In the genomic region with DNA sequence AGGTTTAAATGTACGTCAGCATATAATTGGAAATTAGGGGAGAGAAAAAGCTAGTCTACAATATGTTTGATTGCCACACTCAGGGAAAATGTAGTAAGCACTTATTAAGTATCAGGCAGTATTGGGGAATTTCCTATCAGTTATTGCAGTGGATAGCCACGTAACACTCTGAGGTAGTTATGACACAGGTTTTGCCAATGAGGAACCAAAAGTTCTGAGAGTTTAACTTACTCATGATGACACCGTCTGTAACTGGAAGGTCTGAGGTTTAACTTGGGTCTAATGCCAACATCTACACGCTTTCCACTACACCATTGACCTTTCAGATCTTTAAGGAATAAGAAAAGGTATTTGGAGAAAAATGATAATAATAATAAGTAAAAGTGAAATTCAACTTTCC, we compare ENCODE assay signal across 12 cellular contexts.
DNase-seq lines count a peak whose midpoint lies in the region; ATAC-seq and TF ChIP-seq lines count a peak whose summit lies in the region.
"Had no signal": no experiment of that assay in that cellular context is flagged by ENCODE, and none has a peak within 500 bp of the region (broad histone marks: within the 10 kb centered on the region; RNA-seq: fewer than 3 reads in every experiment).

No MANE protein-coding gene starts in this region.

- H3K4me3 ChIP-seq in GM06990 (replicated peaks; ENCODE audit: low read depth, low read length), result no peak overlapping the region
- no peak overlapping the region for H3K4me3 ChIP-seq in A673 (ENCODE audit: low read depth, low read length, poor library complexity, severe bottlenecking)
- H3K4me3 ChIP-seq: suprapubic skin had no signal

- H3K4me1 ChIP-seq in A673 (ENCODE audit: insufficient read depth, low read length, poor library complexity, severe bottlenecking), result no peaks in the 10 kb centered on the region
- H3K4me1 ChIP-seq: suprapubic skin had no signal

- peak overlapping the region; percentile 41 for H3K27ac Mint-ChIP-seq in activated B cell treated with CpG ODN at 0.5 μM for 24 hours
- no peak overlapping the region for H3K27ac Mint-ChIP-seq in activated CD4-positive, alpha-beta memory T cell treated with anti-CD3 and anti-CD28 coated beads, Interleukin-2, amount 10 ng/mL, durations not matched to agents 7 days and 5 days
- H3K27ac Mint-ChIP-seq in WTC11, result no peak overlapping the region
- H3K27ac Mint-ChIP-seq: CD4-positive, CD25-positive, alpha-beta regulatory T cell had no signal

- H3K27me3 ChIP-seq in GM06990 (replicated peaks; ENCODE audit: control insufficient read depth, insufficient read depth, low read length), result no peaks in the 10 kb centered on the region
- no peaks in the 10 kb centered on the region for H3K27me3 ChIP-seq in A673 (replicated peaks; ENCODE audit: insufficient read depth, low read depth, low read length, poor library complexity)
- H3K27me3 ChIP-seq: suprapubic skin had no signal

- peaks cover 16% of the 10 kb centered on the region for H3K9me3 Mint-ChIP-seq in activated B cell treated with CpG ODN at 0.5 μM for 24 hours
- peaks cover 10% of the 10 kb centered on the region for H3K9me3 Mint-ChIP-seq in activated CD4-positive, alpha-beta memory T cell treated with anti-CD3 and anti-CD28 coated beads, Interleukin-2, amount 10 ng/mL, durations not matched to agents 7 days and 5 days
- peaks cover 59% of the 10 kb centered on the region for H3K9me3 Mint-ChIP-seq in WTC11

- H3K27ac ChIP-seq in A673 (ENCODE audit: low read depth, low read length, poor library complexity, severe bottlenecking), result no peak overlapping the region
- H3K27ac ChIP-seq: KMS-11, suprapubic skin had no signal

- H3K27me3 Mint-ChIP-seq in activated B cell treated with CpG ODN at 0.5 μM for 24 hours, result no peaks in the 10 kb centered on the region
- no peaks in the 10 kb centered on the region for H3K27me3 Mint-ChIP-seq in activated CD4-positive, alpha-beta memory T cell treated with anti-CD3 and anti-CD28 coated beads, Interleukin-2, amount 10 ng/mL, durations not matched to agents 7 days and 5 days
- no peaks in the 10 kb centered on the region for H3K27me3 Mint-ChIP-seq in WTC11 (ENCODE audit: low read depth)
- H3K27me3 Mint-ChIP-seq: CD4-positive, CD25-positive, alpha-beta regulatory T cell had no signal

- DNase-seq in GM06990 (ENCODE audit: extremely low read depth, insufficient read length) (peak; percentile 32), activated B cell treated with CpG ODN at 0.5 μM for 24 hours (no peak), A673 (ENCODE audit: low spot score) (no peak), WTC11 (ENCODE audit: low spot score) (no peak), SK-N-DZ (ENCODE audit: low spot score) (no peak)
- DNase-seq in activated CD4-positive, alpha-beta memory T cell treated with anti-CD3 and anti-CD28 coated beads, Interleukin-2, amount 10 ng/mL, durations not matched to agents 7 days and 5 days, result no peak
- DNase-seq: CD4-positive, CD25-positive, alpha-beta regulatory T cell; NCI-H748 treated with DMSO at 0.1 percent for 48 hours had no signal

- H3K4me3 Mint-ChIP-seq in activated B cell treated with CpG ODN at 0.5 μM for 24 hours (no peak overlapping the region), WTC11 (no peak overlapping the region)
- H3K4me3 Mint-ChIP-seq in activated CD4-positive, alpha-beta memory T cell treated with anti-CD3 and anti-CD28 coated beads, Interleukin-2, amount 10 ng/mL, durations not matched to agents 7 days and 5 days, result no peak overlapping the region
- H3K4me3 Mint-ChIP-seq: CD4-positive, CD25-positive, alpha-beta regulatory T cell had no signal

- H3K36me3 Mint-ChIP-seq in activated B cell treated with CpG ODN at 0.5 μM for 24 hours (ENCODE audit: low read depth) (peaks cover 8% of the 10 kb centered on the region), WTC11 (peaks cover 33% of the 10 kb centered on the region)
- peaks cover 3% of the 10 kb centered on the region for H3K36me3 Mint-ChIP-seq in activated CD4-positive, alpha-beta memory T cell treated with anti-CD3 and anti-CD28 coated beads, Interleukin-2, amount 10 ng/mL, durations not matched to agents 7 days and 5 days (ENCODE audit: low read depth)

- intact Hi-C loops in activated B cell treated with CpG ODN at 0.5 μM for 24 hours (cut with micrococcal nuclease) (loop anchor here (2.0 kb wide), 1 partner anchor 13 kb away; no protein-coding TSS in a partner anchor), A673 (cut with micrococcal nuclease; ENCODE audit: unreplicated experiment) (no loop called here)

- peaks cover 2% of the 10 kb centered on the region for H3K9me3 ChIP-seq in A673 (ENCODE audit: low read depth, low read length, poor library complexity, severe bottlenecking)

- H3K4me1 Mint-ChIP-seq in activated B cell treated with CpG ODN at 0.5 μM for 24 hours, result peaks cover 7% of the 10 kb centered on the region
- no peaks in the 10 kb centered on the region for H3K4me1 Mint-ChIP-seq in activated CD4-positive, alpha-beta memory T cell treated with anti-CD3 and anti-CD28 coated beads, Interleukin-2, amount 10 ng/mL, durations not matched to agents 7 days and 5 days
- no peaks in the 10 kb centered on the region for H3K4me1 Mint-ChIP-seq in WTC11
- H3K4me1 Mint-ChIP-seq: CD4-positive, CD25-positive, alpha-beta regulatory T cell had no signal

- ATAC-seq in GM19372 (IDR thresholded peaks at IDR 0.05; ENCODE audit: low read depth, unreplicated experiment), result peak; percentile 97
- peak; percentile 75 for ATAC-seq in HG03060 (IDR thresholded peaks at IDR 0.05; ENCODE audit: low read depth, unreplicated experiment)
- ATAC-seq in activated B cell treated with CpG ODN at 0.5 μM for 24 hours (ENCODE audit: low read depth), result peak; percentile 92
- ATAC-seq in WTC11, result no peak

- no TSS peak for BruUV-seq in A673 (replicated peaks; lab: Mats Ljungman, UMichigan)

- POLR2A ChIA-PET in activated B cell treated with CpG ODN at 0.5 μM for 24 hours (lab: Charles Lee) (no interaction called here), A673 (lab: Charles Lee; ENCODE audit: low non-redundant PET) (no interaction called here), WTC11 (lab: Charles Lee) (no interaction called here)
- POLR2A ChIA-PET in activated CD4-positive, alpha-beta memory T cell treated with anti-CD3 and anti-CD28 coated beads, Interleukin-2, amount 10 ng/mL, durations not matched to agents 7 days and 5 days (lab: Charles Lee), result no interaction called here

- H3K36me3 ChIP-seq in GM06990 (ENCODE audit: control insufficient read depth, insufficient read depth, low read length), result no peaks in the 10 kb centered on the region
- H3K36me3 ChIP-seq in A673 (ENCODE audit: insufficient read depth, low read length, poor library complexity, severe bottlenecking), result no peaks in the 10 kb centered on the region
- H3K36me3 ChIP-seq: suprapubic skin had no signal

- TF ChIP-seq CTCF in GM06990 (IDR thresholded peaks at IDR 0.05; ENCODE audit: insufficient read depth, low read length, poor library complexity, severe bottlenecking) (no peak), activated B cell treated with CpG ODN at 0.5 μM for 24 hours (IDR thresholded peaks at IDR 0.05) (no peak), A673 (conservative IDR thresholded peaks at IDR 0.05; ENCODE audit: low read depth, low read length) (no peak), WTC11 (IDR thresholded peaks at IDR 0.05) (no peak)

- CTCF ChIA-PET in activated B cell treated with CpG ODN at 0.5 μM for 24 hours (lab: Charles Lee), result no interaction called here
- CTCF ChIA-PET in A673 (lab: Charles Lee), result no interaction called here
- CTCF ChIA-PET in activated CD4-positive, alpha-beta memory T cell treated with anti-CD3 and anti-CD28 coated beads, Interleukin-2, amount 10 ng/mL, durations not matched to agents 7 days and 5 days (lab: Charles Lee), result no interaction called here
- CTCF ChIA-PET in WTC11 (lab: Charles Lee), result no interaction called here

TF ChIP-seq in WTC11, 78 proteins besides CTCF, POLR2A, EP300 and RAD21 (continues in another document):
- TF ChIP-seq NFYB (CRISPR knock-in tag; conservative IDR thresholded peaks at IDR 0.05; ENCODE audit: low read depth) (no peak), ERG (CRISPR knock-in tag; IDR thresholded peaks at IDR 0.05) (no peak), TCF7 (CRISPR knock-in tag; IDR thresholded peaks at IDR 0.05; ENCODE audit: low read depth) (no peak), RORB (CRISPR knock-in tag; IDR thresholded peaks at IDR 0.05) (no peak), GRHL2 (CRISPR knock-in tag; IDR thresholded peaks at IDR 0.05; ENCODE audit: insufficient replicate concordance, severe bottlenecking) (no peak), ELF4 (CRISPR knock-in tag; IDR thresholded peaks at IDR 0.05; ENCODE audit: low read depth) (no peak), ZNF671 (CRISPR knock-in tag; IDR thresholded peaks at IDR 0.05) (no peak)
- TF ChIP-seq, protein P1, sequence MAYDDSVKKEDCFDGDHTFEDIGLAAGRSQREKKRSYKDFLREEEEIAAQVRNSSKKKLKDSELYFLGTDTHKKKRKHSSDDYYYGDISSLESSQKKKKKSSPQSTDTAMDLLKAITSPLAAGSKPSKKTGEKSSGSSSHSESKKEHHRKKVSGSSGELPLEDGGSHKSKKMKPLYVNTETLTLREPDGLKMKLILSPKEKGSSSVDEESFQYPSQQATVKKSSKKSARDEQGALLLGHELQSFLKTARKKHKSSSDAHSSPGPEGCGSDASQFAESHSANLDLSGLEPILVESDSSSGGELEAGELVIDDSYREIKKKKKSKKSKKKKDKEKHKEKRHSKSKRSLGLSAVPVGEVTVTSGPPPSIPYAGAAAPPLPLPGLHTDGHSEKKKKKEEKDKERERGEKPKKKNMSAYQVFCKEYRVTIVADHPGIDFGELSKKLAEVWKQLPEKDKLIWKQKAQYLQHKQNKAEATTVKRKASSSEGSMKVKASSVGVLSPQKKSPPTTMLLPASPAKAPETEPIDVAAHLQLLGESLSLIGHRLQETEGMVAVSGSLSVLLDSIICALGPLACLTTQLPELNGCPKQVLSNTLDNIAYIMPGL (CRISPR knock-in tag; IDR thresholded peaks at IDR 0.05), result no peak
